In the genomic region with DNA sequence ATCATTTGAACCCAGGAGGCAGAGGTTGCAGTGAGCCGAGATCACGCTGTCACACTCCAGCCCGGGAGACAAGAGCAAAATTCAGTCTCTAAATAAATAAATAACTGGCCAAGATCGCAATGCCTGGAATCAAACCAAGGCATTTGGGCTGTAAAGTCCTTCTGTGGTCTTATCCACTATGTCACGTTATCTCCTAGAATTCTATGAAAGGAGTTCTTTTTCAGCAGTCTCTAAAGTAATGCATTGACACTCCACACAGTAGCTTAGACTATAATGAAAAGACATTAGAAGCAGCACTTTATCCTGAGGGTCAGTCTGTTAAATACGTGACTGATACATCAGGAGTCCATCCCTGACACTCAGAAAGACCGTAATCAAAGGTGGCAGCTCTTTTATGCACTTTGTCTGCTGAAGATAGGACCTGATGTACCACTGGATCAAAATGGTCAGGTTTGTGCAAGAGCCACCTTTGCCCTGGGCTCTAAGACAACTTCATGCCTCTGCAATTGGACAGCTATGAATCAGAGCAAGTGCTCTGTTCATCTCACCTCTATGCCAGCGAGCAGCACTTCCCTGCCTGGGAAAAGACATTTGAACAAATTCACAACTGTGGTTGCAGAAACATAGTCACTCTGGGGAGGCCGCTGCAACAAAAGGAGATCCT, we compare ENCODE assay signal across 14 cellular contexts. TPM values are rescaled to one million over a fixed set of nuclear protein-coding genes. Genes with fewer than 3 reads are reported as not detected.
DNase-seq lines count a peak whose midpoint lies in the region; ATAC-seq and TF ChIP-seq lines count a peak whose summit lies in the region.
"Had no signal": no experiment of that assay in that cellular context is flagged by ENCODE, and none has a peak within 500 bp of the region (broad histone marks: within the 10 kb centered on the region; RNA-seq: fewer than 3 reads in every experiment).

No MANE protein-coding gene starts in this region.

- H3K9me3 Mint-ChIP-seq in CD14-positive monocyte = peaks cover 0 to 15% (median 1%) of the 10 kb centered on the region in 7 donors
- H3K9me3 Mint-ChIP-seq in nephron = peaks cover 4% of the 10 kb centered on the region
- no peaks in the 10 kb centered on the region for H3K9me3 Mint-ChIP-seq in activated T-cell treated with anti-CD3 and anti-CD28 coated beads, Interleukin-2, amount 50 U/mL, for 72 hours

- H3K4me3 Mint-ChIP-seq in CD14-positive monocyte (no peak overlapping the region), nephron (no peak overlapping the region)
- H3K4me3 Mint-ChIP-seq in activated T-cell treated with anti-CD3 and anti-CD28 coated beads, Interleukin-2, amount 50 U/mL, for 72 hours = no peak overlapping the region
- H3K4me3 Mint-ChIP-seq: CD4-positive, CD25-positive, alpha-beta regulatory T cell; H9 had no signal

- no peak for DNase-seq in CD14-positive monocyte (ENCODE audit: low spot score)
- peak; percentile 9 for DNase-seq in amniotic epithelial cell (ENCODE audit: low read depth)
- peak; percentile 80 for DNase-seq in left lobe of liver (ENCODE audit: low spot score)
- DNase-seq in EL = no peak
- no peak for DNase-seq in T-helper 1 cell
- DNase-seq in activated T-cell treated with anti-CD3 and anti-CD28 coated beads, Interleukin-2, amount 50 U/mL, for 72 hours = no peak
- DNase-seq: 8988T; Calu3; CD4-positive, CD25-positive, alpha-beta regulatory T cell; DMS 273 treated with DMSO at 0.1 percent for 48 hours; H9 had no signal

- H3K27me3 Mint-ChIP-seq in CD14-positive monocyte (ENCODE audit: low read depth in 3 of 3) (no peaks in the 10 kb centered on the region), nephron (ENCODE audit: low read depth) (no peaks in the 10 kb centered on the region)
- no peaks in the 10 kb centered on the region for H3K27me3 Mint-ChIP-seq in activated T-cell treated with anti-CD3 and anti-CD28 coated beads, Interleukin-2, amount 50 U/mL, for 72 hours (ENCODE audit: low read depth)

- H3K36me3 Mint-ChIP-seq in CD14-positive monocyte (no peaks in the 10 kb centered on the region), nephron (ENCODE audit: low read depth) (no peaks in the 10 kb centered on the region)
- no peaks in the 10 kb centered on the region for H3K36me3 Mint-ChIP-seq in activated T-cell treated with anti-CD3 and anti-CD28 coated beads, Interleukin-2, amount 50 U/mL, for 72 hours (ENCODE audit: insufficient read depth in 2 of 2)
- H3K36me3 Mint-ChIP-seq: CD4-positive, CD25-positive, alpha-beta regulatory T cell had no signal

- intact Hi-C loops in CD14-positive monocyte (cut with micrococcal nuclease) = no loop called here

- TF ChIP-seq CTCF in CD14-positive monocyte (IDR thresholded peaks at IDR 0.05) (no peak), nephron (IDR thresholded peaks at IDR 0.05; ENCODE audit: unreplicated experiment in 3 of 3) (no peak)

- peak overlapping the region in 4 of 7 donors; percentile 27 to 75 (median 60) for H3K27ac Mint-ChIP-seq in CD14-positive monocyte
- H3K27ac Mint-ChIP-seq in nephron = peak overlapping the region in 2 of 3 experiments; percentile 38 to 68
- no peak overlapping the region for H3K27ac Mint-ChIP-seq in activated T-cell treated with anti-CD3 and anti-CD28 coated beads, Interleukin-2, amount 50 U/mL, for 72 hours

- H3K4me1 Mint-ChIP-seq in CD14-positive monocyte (peaks cover 30% of the 10 kb centered on the region), nephron (peaks cover 40% of the 10 kb centered on the region)
- H3K4me1 Mint-ChIP-seq in activated T-cell treated with anti-CD3 and anti-CD28 coated beads, Interleukin-2, amount 50 U/mL, for 72 hours (ENCODE audit: low read depth) = no peaks in the 10 kb centered on the region
- H3K4me1 Mint-ChIP-seq: CD4-positive, CD25-positive, alpha-beta regulatory T cell; H9 had no signal

- peak; percentile 98 for ATAC-seq in left lobe of liver
- ATAC-seq in activated T-cell treated with anti-CD3 and anti-CD28 coated beads, Interleukin-2, amount 50 U/mL, for 72 hours (replicated peaks in 1 of 2) = no peak
- ATAC-seq: GM12878 had no signal

RNA-seq across cellular contexts. Expression of gene GNA14, which starts 31.7 kb away (rescaled TPM):
- polyA plus RNA-seq in CD14-positive monocyte = not detected
- 2.5 TPM for total RNA-seq in left lobe of liver
- total RNA-seq in activated T-cell treated with anti-CD3 and anti-CD28 coated beads, Interleukin-2, amount 50 U/mL, for 72 hours = under 1 TPM in 1 of 2 donors, not detected in 1; 0.29 TPM
- total RNA-seq: Calu3; CD4-positive, CD25-positive, alpha-beta regulatory T cell; G401 had no signal
- polyA plus RNA-seq: CD4-positive, CD25-positive, alpha-beta regulatory T cell; GM12878 had no signal

Comparison
In these comparisons a context has a peak if more than half of its experiments do, and no peak if none do; other contexts are left out.
1. DNase-seq: peak in amniotic epithelial cell (single experiment) and left lobe of liver (single experiment); none in CD14-positive monocyte (single experiment), EL (single experiment), T-helper 1 cell (0 of 5) and activated T-cell treated with anti-CD3 and anti-CD28 coated beads, Interleukin-2, amount 50 U/mL, for 72 hours (0 of 2).